In genomic region chr19:45509692-45510015, GRCh38 we compare ENCODE assay signal across 10 cellular contexts. TPM values are rescaled to one million over a fixed set of nuclear protein-coding genes. Genes with fewer than 3 reads are reported as not detected.
DNase-seq lines count a peak whose midpoint lies in the region; ATAC-seq, FAIRE-seq and TF ChIP-seq lines count a peak whose summit lies in the region.
"Had no signal": no experiment of that assay in that cellular context is flagged by ENCODE, and none has a peak within 500 bp of the region (broad histone marks: within the 10 kb centered on the region; RNA-seq: fewer than 3 reads in every experiment).

No MANE protein-coding gene starts in this region.

- peak overlapping the region; percentile 76 to 87 for H3K27ac ChIP-seq in kidney (ENCODE audit: low read depth in 2 of 2, low read length in 2 of 2)
- H3K27ac ChIP-seq in suprapubic skin: peak overlapping the region; percentile 91

- peak overlapping the region; percentile 4 to 51 for H3K9ac ChIP-seq in kidney (ENCODE audit: low read length in 2 of 2)

- H3K36me3 Mint-ChIP-seq in T-helper 1 cell treated with Interleukin-12 subunit alpha and Interleukin-12 subunit beta and Interleukin-4 antibody, amounts not matched to agents 30 μg/mL and 1 μg/mL, for 36 hours (ENCODE audit: low read depth): peaks cover 20% of the 10 kb centered on the region
- H3K36me3 Mint-ChIP-seq in activated naive CD8-positive, alpha-beta T cell treated with anti-CD3 and anti-CD28 coated beads, Interleukin-2, amount 50 U/mL, for 24 hours (ENCODE audit: low read depth): peaks cover 18% of the 10 kb centered on the region

- ATAC-seq in activated naive CD8-positive, alpha-beta T cell treated with anti-CD3 and anti-CD28 coated beads, Interleukin-2, amount 50 U/mL, for 24 hours: no peak
- ATAC-seq in GM18519 (IDR thresholded peaks at IDR 0.05; ENCODE audit: low FRiP score, unreplicated experiment) (no peak), left lobe of liver (no peak)

- WGBS in suprapubic skin: 18% methylated on average over 3 of the region's 3 CpGs

- TF ChIP-seq CTCF in kidney (IDR thresholded peaks at IDR 0.05; ENCODE audit: borderline replicate concordance, extremely low read depth, insufficient read depth): no peak
- TF ChIP-seq CTCF in suprapubic skin (IDR thresholded peaks at IDR 0.05): no peak

- H3K36me3 ChIP-seq in kidney (ENCODE audit: control insufficient read depth in 1 of 2, insufficient read depth in 2 of 2, low read length in 2 of 2) (no peaks in the 10 kb centered on the region), suprapubic skin (no peaks in the 10 kb centered on the region)

- H3K9me3 ChIP-seq in kidney (ENCODE audit: control insufficient read depth in 1 of 2, low read length in 2 of 2) (no peaks in the 10 kb centered on the region), suprapubic skin (no peaks in the 10 kb centered on the region)

- FAIRE-seq in kidney (lab: Jason Lieb, UNC): no peak
- FAIRE-seq: A204.1 had no signal

- H3K27me3 ChIP-seq in suprapubic skin: no peaks in the 10 kb centered on the region

- H3K9me3 Mint-ChIP-seq in T-helper 1 cell treated with Interleukin-12 subunit alpha and Interleukin-12 subunit beta and Interleukin-4 antibody, amounts not matched to agents 30 μg/mL and 1 μg/mL, for 36 hours: no peaks in the 10 kb centered on the region
- H3K9me3 Mint-ChIP-seq in activated naive CD8-positive, alpha-beta T cell treated with anti-CD3 and anti-CD28 coated beads, Interleukin-2, amount 50 U/mL, for 24 hours: no peaks in the 10 kb centered on the region

- H3K27ac Mint-ChIP-seq in T-helper 1 cell treated with Interleukin-12 subunit alpha and Interleukin-12 subunit beta and Interleukin-4 antibody, amounts not matched to agents 30 μg/mL and 1 μg/mL, for 36 hours: peak overlapping the region; percentile 87
- peak overlapping the region; percentile 88 for H3K27ac Mint-ChIP-seq in activated naive CD8-positive, alpha-beta T cell treated with anti-CD3 and anti-CD28 coated beads, Interleukin-2, amount 50 U/mL, for 24 hours

- TF ChIP-seq POLR2A in suprapubic skin (IDR thresholded peaks at IDR 0.05): no peak

- TF ChIP-seq EP300 in suprapubic skin (IDR thresholded peaks at IDR 0.05): no peak

- no peaks in the 10 kb centered on the region for H3K27me3 Mint-ChIP-seq in T-helper 1 cell treated with Interleukin-12 subunit alpha and Interleukin-12 subunit beta and Interleukin-4 antibody, amounts not matched to agents 30 μg/mL and 1 μg/mL, for 36 hours (ENCODE audit: low read depth)
- no peaks in the 10 kb centered on the region for H3K27me3 Mint-ChIP-seq in activated naive CD8-positive, alpha-beta T cell treated with anti-CD3 and anti-CD28 coated beads, Interleukin-2, amount 50 U/mL, for 24 hours

- H3K4me3 Mint-ChIP-seq in T-helper 1 cell treated with Interleukin-12 subunit alpha and Interleukin-12 subunit beta and Interleukin-4 antibody, amounts not matched to agents 30 μg/mL and 1 μg/mL, for 36 hours: peak overlapping the region; percentile 92
- peak overlapping the region; percentile 91 for H3K4me3 Mint-ChIP-seq in activated naive CD8-positive, alpha-beta T cell treated with anti-CD3 and anti-CD28 coated beads, Interleukin-2, amount 50 U/mL, for 24 hours

- peaks cover 10 to 18% of the 10 kb centered on the region in 2 donors for H3K4me1 ChIP-seq in kidney (ENCODE audit: control insufficient read depth in 1 of 2, insufficient read depth in 1 of 2, low read depth in 1 of 2, low read length in 2 of 2)
- peaks cover 59% of the 10 kb centered on the region for H3K4me1 ChIP-seq in suprapubic skin

- intact Hi-C loops in kidney (cut with DNase I): no loop called here

- H3K4me3 ChIP-seq in kidney (ENCODE audit: low read length in 2 of 2): peak overlapping the region in 1 of 2 donors; percentile 88
- H3K4me3 ChIP-seq in suprapubic skin: peak overlapping the region; percentile 93

- no peak for DNase-seq in T-helper 1 cell
- DNase-seq in activated naive CD8-positive, alpha-beta T cell treated with anti-CD3 and anti-CD28 coated beads, Interleukin-2, amount 50 U/mL, for 24 hours: no peak
- DNase-seq in kidney: no peak
- no peak for DNase-seq in suprapubic skin (ENCODE audit: low spot score in 2 of 2)
- no peak for DNase-seq in NCI-H524 (lab: John Stamatoyannopoulos, UW)
- no peak for DNase-seq in left lobe of liver (ENCODE audit: low spot score)

- H3K4me1 Mint-ChIP-seq in T-helper 1 cell treated with Interleukin-12 subunit alpha and Interleukin-12 subunit beta and Interleukin-4 antibody, amounts not matched to agents 30 μg/mL and 1 μg/mL, for 36 hours (ENCODE audit: low read depth): peaks cover 38% of the 10 kb centered on the region
- peaks cover 74% of the 10 kb centered on the region for H3K4me1 Mint-ChIP-seq in activated naive CD8-positive, alpha-beta T cell treated with anti-CD3 and anti-CD28 coated beads, Interleukin-2, amount 50 U/mL, for 24 hours

RNA-seq across cellular contexts. Expression of gene VASP, which starts 2.4 kb away (rescaled TPM):
- total RNA-seq in kidney (105 TPM), suprapubic skin (10 to 100 TPM; 34.8 to 51.3 (median 43.6) TPM), left lobe of liver (21.7 TPM)
- polyA plus RNA-seq in kidney (ENCODE audit: insufficient read depth, low read depth, low replicate concordance): 36.3 TPM

RNA-seq across cellular contexts. Expression of gene PPM1N, which starts 11.4 kb away (rescaled TPM):
- total RNA-seq in kidney (2.2 TPM), suprapubic skin (1 to 10 TPM; 2.9 to 6.3 (median 5.6) TPM), left lobe of liver (0.86 TPM)
- 0.69 TPM for polyA plus RNA-seq in kidney (ENCODE audit: insufficient read depth, low read depth, low replicate concordance)
- total RNA-seq: lung microvascular endothelial cell had no signal

RNA-seq across cellular contexts. Expression of gene RTN2, which starts 12.8 kb away (rescaled TPM):
- total RNA-seq in kidney (7.3 TPM), suprapubic skin (10 to 100 TPM in 2 of 4 donors, 1 to 10 TPM in 2; 5.4 to 12.2 (median 10.7) TPM), left lobe of liver (3.0 TPM)
- 8.2 TPM for polyA plus RNA-seq in kidney (ENCODE audit: insufficient read depth, low read depth, low replicate concordance)

RNA-seq across cellular contexts. Expression of gene FOSB, which starts 41.9 kb away (rescaled TPM):
- total RNA-seq in kidney: 0.98 TPM
- 0.73 TPM for polyA plus RNA-seq in kidney (ENCODE audit: insufficient read depth, low read depth, low replicate concordance)
- total RNA-seq in suprapubic skin: 100 to 1,000 TPM; 326 to 676 (median 518) TPM
- total RNA-seq in left lobe of liver: 0.35 TPM
